ENCODE assay signal across 8 cellular contexts in the genomic region with DNA sequence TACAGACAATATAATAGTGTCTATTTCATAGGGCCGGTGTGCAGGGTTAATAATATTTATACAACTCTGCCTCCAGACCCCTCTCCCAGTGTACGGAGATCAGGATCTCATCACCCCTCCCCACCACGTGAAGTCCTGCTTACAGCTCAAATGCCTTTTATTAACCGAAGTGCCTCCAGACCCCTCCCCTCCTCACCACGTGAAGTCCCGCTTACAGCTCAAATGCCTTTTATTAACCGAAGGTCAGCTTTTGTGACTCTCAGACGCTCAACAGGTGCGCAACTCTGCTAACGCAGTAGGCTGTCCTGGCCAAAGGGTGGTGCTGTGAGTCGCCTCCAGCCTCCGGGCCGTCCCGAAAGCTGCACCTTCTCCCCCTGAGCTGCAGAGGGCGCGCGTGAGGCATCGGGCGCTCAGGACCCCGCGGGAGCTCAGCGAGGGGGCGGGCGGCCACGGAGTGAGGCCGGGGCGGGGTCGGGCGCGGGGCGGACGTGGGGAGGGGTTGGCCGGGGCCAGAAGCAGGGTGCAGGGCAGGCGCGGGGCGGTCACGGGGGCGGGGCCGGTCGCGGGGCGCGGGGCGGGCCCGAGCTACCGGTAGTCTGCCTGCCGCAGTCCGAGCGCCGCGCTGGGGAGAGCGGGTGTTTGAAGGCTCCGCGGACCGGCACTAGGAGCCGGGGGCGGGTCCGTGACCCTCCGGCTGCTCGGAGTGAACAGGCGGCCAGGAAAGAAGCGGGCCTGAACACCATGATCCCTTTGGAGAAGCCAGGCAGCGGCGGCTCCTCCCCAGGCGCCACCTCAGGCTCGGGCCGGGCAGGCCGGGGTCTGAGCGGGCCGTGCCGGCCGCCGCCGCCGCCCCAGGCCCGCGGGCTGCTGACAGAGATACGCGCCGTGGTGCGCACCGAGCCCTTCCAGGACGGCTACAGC. TPM values are rescaled to one million over a fixed set of nuclear protein-coding genes. Genes with fewer than 3 reads are reported as not detected.
DNase-seq lines count a peak whose midpoint lies in the region; ATAC-seq and TF ChIP-seq lines count a peak whose summit lies in the region.

A gene (plus strand): TSS at position 606 of the 921 bp plus-strand sequence. CDS start 136 bp downstream, at position 742.

- peaks cover 17% of the 10 kb centered on the region for H3K9me3 Mint-ChIP-seq in WTC11

- peak; percentile 39 for ATAC-seq in GM18870 (IDR thresholded peaks at IDR 0.05; ENCODE audit: unreplicated experiment)
- peak; percentile 62 for ATAC-seq in HG03135 (IDR thresholded peaks at IDR 0.05; ENCODE audit: unreplicated experiment)
- ATAC-seq in WTC11: peak; percentile 93

- peaks cover 18% of the 10 kb centered on the region for H3K36me3 Mint-ChIP-seq in WTC11

- H3K9me3 ChIP-seq in AG04450 (ENCODE audit: control insufficient read depth, insufficient read depth, low read length): no peaks in the 10 kb centered on the region; the same call in 1 of the 2 replicates

- POLR2A ChIA-PET in AG04450 (lab: Yijun Ruan, JAX): interaction anchor here (0.6 to 1.7 kb wide), 23 partner anchors 10 to 668 kb away, joined by 3 to 56 read pairs (median 5); a partner anchor contains a TSS
- POLR2A ChIA-PET in WTC11 (lab: Charles Lee): interaction anchor here (0.5 to 1.5 kb wide), 22 partner anchors 10 to 527 kb away, joined by 3 to 7 read pairs (median 3); a partner anchor contains a TSS

- CTCF ChIA-PET in AG04450 (lab: Charles Lee) (interaction anchor here (0.5 to 8.3 kb wide), 100 partner anchors 8 to 658 kb away, joined by 3 to 456 read pairs (median 6); a partner anchor contains a TSS), WTC11 (lab: Charles Lee) (interaction anchor here (0.5 to 4.2 kb wide), 125 partner anchors 9 to 1642 kb away, joined by 3 to 95 read pairs (median 6); a partner anchor contains a TSS)

- H3K4me3 Mint-ChIP-seq in WTC11: peak within 1 kb of the TSS; percentile 85

- TF ChIP-seq CTCF in AG04450 (IDR thresholded peaks at IDR 0.05; ENCODE audit: low read depth, low read length): peak; percentile 99
- peak; percentile 91 for TF ChIP-seq CTCF in WTC11 (IDR thresholded peaks at IDR 0.05)
- TF ChIP-seq CTCF in cardiac fibroblast (IDR thresholded peaks at IDR 0.05; ENCODE audit: low read depth, low read length): peak; percentile 99

- no peaks in the 10 kb centered on the region for H3K27me3 ChIP-seq in AG04450 (ENCODE audit: control insufficient read depth, insufficient read depth, low read length)

- H3K27ac ChIP-seq in AG04450 (ENCODE audit: low read depth, low read length): peak within 1 kb of the TSS; percentile 82

- peaks cover 8% of the 10 kb centered on the region for H3K27me3 Mint-ChIP-seq in WTC11 (ENCODE audit: low read depth)

- DNase-seq in AG04450 (ENCODE audit: low read depth, low spot score) (peak; percentile 79), NCI-H2196 (lab: John Stamatoyannopoulos, UW; ENCODE audit: unreplicated experiment) (peak; percentile 93), WTC11 (ENCODE audit: low spot score) (peak; percentile 92), cardiac fibroblast (ENCODE audit: low read depth in 2 of 2) (peak; percentile 90 to 95), iris pigment epithelial cell (ENCODE audit: low read depth) (peak; percentile 89)
- DNase-seq in stimulated activated CD4-positive, alpha-beta T cell treated with anti-CD3 and anti-CD28 coated beads, Interleukin-12 subunit alpha, Interleukin-12 subunit beta, amount 100 ng/mL, for 4 hours: peak; percentile 93

- peak within 1 kb of the TSS; percentile 90 for H3K4me3 ChIP-seq in AG04450 (ENCODE audit: low read depth, low read length)
- H3K4me3 ChIP-seq in cardiac fibroblast (replicated peaks in 1 of 2; ENCODE audit: low read depth in 2 of 2, low read length in 2 of 2): peak within 1 kb of the TSS; percentile 84 to 94

- peaks cover 41% of the 10 kb centered on the region for H3K4me1 Mint-ChIP-seq in WTC11

- no peak within 1 kb of the TSS for H3K27ac Mint-ChIP-seq in WTC11

TF ChIP-seq in WTC11, 78 proteins besides CTCF, POLR2A, EP300 and RAD21 (continues in another document):
- no peak for TF ChIP-seq ZNF121 (CRISPR knock-in tag; IDR thresholded peaks at IDR 0.05)
- no peak for TF ChIP-seq SMAD4 (CRISPR knock-in tag; IDR thresholded peaks at IDR 0.05)
- TF ChIP-seq, protein P1, sequence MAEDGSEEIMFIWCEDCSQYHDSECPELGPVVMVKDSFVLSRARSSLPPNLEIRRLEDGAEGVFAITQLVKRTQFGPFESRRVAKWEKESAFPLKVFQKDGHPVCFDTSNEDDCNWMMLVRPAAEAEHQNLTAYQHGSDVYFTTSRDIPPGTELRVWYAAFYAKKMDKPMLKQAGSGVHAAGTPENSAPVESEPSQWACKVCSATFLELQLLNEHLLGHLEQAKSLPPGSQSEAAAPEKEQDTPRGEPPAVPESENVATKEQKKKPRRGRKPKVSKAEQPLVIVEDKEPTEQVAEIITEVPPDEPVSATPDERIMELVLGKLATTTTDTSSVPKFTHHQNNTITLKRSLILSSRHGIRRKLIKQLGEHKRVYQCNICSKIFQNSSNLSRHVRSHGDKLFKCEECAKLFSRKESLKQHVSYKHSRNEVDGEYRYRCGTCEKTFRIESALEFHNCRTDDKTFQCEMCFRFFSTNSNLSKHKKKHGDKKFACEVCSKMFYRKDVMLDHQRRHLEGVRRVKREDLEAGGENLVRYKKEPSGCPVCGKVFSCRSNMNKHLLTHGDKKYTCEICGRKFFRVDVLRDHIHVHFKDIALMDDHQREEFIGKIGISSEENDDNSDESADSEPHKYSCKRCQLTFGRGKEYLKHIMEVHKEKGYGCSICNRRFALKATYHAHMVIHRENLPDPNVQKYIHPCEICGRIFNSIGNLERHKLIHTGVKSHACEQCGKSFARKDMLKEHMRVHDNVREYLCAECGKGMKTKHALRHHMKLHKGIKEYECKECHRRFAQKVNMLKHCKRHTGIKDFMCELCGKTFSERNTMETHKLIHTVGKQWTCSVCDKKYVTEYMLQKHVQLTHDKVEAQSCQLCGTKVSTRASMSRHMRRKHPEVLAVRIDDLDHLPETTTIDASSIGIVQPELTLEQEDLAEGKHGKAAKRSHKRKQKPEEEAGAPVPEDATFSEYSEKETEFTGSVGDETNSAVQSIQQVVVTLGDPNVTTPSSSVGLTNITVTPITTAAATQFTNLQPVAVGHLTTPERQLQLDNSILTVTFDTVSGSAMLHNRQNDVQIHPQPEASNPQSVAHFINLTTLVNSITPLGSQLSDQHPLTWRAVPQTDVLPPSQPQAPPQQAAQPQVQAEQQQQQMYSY (CRISPR knock-in tag; IDR thresholded peaks at IDR 0.05): no peak
- TF ChIP-seq FOXJ3 (CRISPR knock-in tag; IDR thresholded peaks at IDR 0.05; ENCODE audit: borderline replicate concordance): no peak
- TF ChIP-seq NFE2L1 (CRISPR knock-in tag; IDR thresholded peaks at IDR 0.05): no peak
- TF ChIP-seq CREM (CRISPR knock-in tag; IDR thresholded peaks at IDR 0.05): no peak
- TF ChIP-seq, protein P2, sequence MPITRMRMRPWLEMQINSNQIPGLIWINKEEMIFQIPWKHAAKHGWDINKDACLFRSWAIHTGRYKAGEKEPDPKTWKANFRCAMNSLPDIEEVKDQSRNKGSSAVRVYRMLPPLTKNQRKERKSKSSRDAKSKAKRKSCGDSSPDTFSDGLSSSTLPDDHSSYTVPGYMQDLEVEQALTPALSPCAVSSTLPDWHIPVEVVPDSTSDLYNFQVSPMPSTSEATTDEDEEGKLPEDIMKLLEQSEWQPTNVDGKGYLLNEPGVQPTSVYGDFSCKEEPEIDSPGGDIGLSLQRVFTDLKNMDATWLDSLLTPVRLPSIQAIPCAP (CRISPR knock-in tag; IDR thresholded peaks at IDR 0.05): no peak
- TF ChIP-seq OVOL2 (CRISPR knock-in tag; IDR thresholded peaks at IDR 0.05; ENCODE audit: borderline replicate concordance): no peak
- TF ChIP-seq, protein P3, sequence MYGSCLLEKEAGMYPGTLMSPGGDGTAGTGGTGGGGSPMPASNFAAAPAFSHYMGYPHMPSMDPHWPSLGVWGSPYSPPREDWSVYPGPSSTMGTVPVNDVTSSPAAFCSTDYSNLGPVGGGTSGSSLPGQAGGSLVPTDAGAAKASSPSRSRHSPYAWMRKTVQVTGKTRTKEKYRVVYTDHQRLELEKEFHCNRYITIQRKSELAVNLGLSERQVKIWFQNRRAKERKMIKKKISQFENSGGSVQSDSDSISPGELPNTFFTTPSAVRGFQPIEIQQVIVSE (CRISPR knock-in tag; IDR thresholded peaks at IDR 0.05; ENCODE audit: borderline replicate concordance): no peak
- TF ChIP-seq ZNF317 (CRISPR knock-in tag; IDR thresholded peaks at IDR 0.05; ENCODE audit: borderline replicate concordance, low read depth): no peak
- TF ChIP-seq SOX15 (CRISPR knock-in tag; IDR thresholded peaks at IDR 0.05): no peak
- TF ChIP-seq, protein P4, sequence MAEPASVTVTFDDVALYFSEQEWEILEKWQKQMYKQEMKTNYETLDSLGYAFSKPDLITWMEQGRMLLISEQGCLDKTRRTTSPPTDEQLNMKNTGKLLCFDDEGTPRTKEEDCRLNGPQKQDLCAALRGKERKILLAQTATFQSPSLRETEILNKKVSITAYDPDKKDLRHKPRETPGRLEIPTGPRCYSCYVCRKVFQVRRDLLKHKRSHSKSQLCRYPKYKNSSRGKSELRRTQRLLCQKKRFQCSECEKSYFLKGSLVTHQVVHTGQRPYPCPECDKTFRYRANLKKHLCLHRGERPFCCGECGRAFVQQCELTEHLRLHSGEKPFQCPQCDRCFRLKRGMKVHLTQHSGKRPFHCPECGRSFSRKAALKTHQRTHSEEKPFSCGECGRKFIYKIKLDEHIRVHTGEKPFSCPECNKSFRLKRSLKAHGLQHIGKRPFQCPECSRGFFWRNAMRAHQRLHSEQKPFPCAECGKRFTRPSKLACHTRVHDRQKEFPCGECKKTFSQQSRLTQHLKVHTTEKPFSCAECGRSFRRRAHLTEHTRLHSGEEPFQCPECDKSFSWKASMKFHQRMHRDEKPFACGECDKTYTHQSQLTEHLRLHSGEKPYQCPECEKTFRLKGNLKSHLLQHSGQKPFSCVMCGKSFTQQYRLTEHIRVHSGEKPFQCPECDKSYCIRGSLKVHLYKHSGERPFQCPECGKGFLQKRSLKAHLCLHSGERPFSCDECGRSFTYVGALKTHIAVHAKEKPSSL (CRISPR knock-in tag; conservative IDR thresholded peaks at IDR 0.05): no peak
- no peak for TF ChIP-seq JAZF1 (CRISPR knock-in tag; IDR thresholded peaks at IDR 0.05)

RNA-seq across cellular contexts. Expression of the gene that starts here (rescaled TPM):
- 29.5 and 39.7 TPM in 2 replicates for polyA plus RNA-seq in AG04450 (2011; rRNA removed)
- polyA minus RNA-seq in AG04450 (2011; rRNA and poly(A)+ RNA removed): 9.3 and 15.2 TPM in 2 replicates
- total RNA-seq in WTC11 (2021): 12.2 to 17.6 TPM (median 15.1 TPM) in 3 replicates

Comparison
In these comparisons a context has a peak if more than half of its experiments do, and no peak if none do; other contexts are left out.
1. Peak in every context shown above with its lines: DNase-seq, ATAC-seq, H3K4me3 ChIP-seq and H3K27ac ChIP-seq.
2. ATAC-seq: peak in every context shown above with its lines; median percentile 93 in WTC11; 62 in HG03135; 39 in GM18870.